ENCODE assay signal across 9 cellular contexts in genomic region chr4:16083217-16084191, GRCh38. TPM values are rescaled to one million over a fixed set of nuclear protein-coding genes. Genes with fewer than 3 reads are reported as not detected.
DNase-seq lines count a peak whose midpoint lies in the region; ATAC-seq and TF ChIP-seq lines count a peak whose summit lies in the region.
"Had no signal": no experiment of that assay in that cellular context is flagged by ENCODE, and none has a peak within 500 bp of the region (broad histone marks: within the 10 kb centered on the region; RNA-seq: fewer than 3 reads in every experiment).

TSS of gene PROM1 (minus strand) at chr4:16084023. CDS start at chr4:16075906, 8,117 bp downstream.

- H2AFZ ChIP-seq in osteoblast (ENCODE audit: low read length): no peak within 1 kb of the TSS

- H3K36me3 ChIP-seq in HAP-1 (replicated peaks) (no peaks in the 10 kb centered on the region), osteoblast (ENCODE audit: insufficient read depth, low read length) (no peaks in the 10 kb centered on the region)

- no peak within 1 kb of the TSS for H3K4me2 ChIP-seq in osteoblast (ENCODE audit: insufficient read depth, low read length)

- ATAC-seq in Right ventricle myocardium superior (ENCODE audit: poor library complexity) (peak; percentile 89), HG03135 (IDR thresholded peaks at IDR 0.05; ENCODE audit: unreplicated experiment) (no peak), GM18907 (IDR thresholded peaks at IDR 0.05; ENCODE audit: unreplicated experiment) (no peak)

- intact Hi-C loops in Right ventricle myocardium superior (cut with DNase I): no loop called here

- no peak for TF ChIP-seq CTCF in osteoblast (IDR thresholded peaks at IDR 0.05; ENCODE audit: extremely low read depth, low read depth, low read length)
- TF ChIP-seq CTCF in GM20000 (IDR thresholded peaks at IDR 0.05; ENCODE audit: extremely low read depth, missing control alignments): no peak

- H3K27ac ChIP-seq in osteoblast (ENCODE audit: low read depth, low read length): no peak within 1 kb of the TSS
- H3K27ac ChIP-seq: epithelial cell of prostate had no signal

- H3K9me3 ChIP-seq in HAP-1 (peaks cover 3% of the 10 kb centered on the region; the same call in 1 of the 2 replicates), osteoblast (ENCODE audit: low read depth, low read length) (no peaks in the 10 kb centered on the region)

- in situ Hi-C loops in HAP-1 (cut with MboI; ENCODE audit: low sequenced_read_pairs): no loop called here

- no peaks in the 10 kb centered on the region for H3K79me2 ChIP-seq in osteoblast (ENCODE audit: insufficient read depth, low read length)

- DNase-seq in HAP-1 (ENCODE audit: low spot score in 2 of 2) (peak in 1 of 2 experiments; percentile 47), SK-N-DZ (ENCODE audit: low spot score) (peak; percentile 52), Right ventricle myocardium superior (no peak), osteoblast (ENCODE audit: insufficient read length, low spot score, missing footprints) (peak; percentile 53), germinal center (ENCODE audit: low spot score) (no peak), GM20000 (ENCODE audit: low spot score) (no peak)

- H3K27me3 ChIP-seq in HAP-1 (ENCODE audit: low read depth) (peaks cover 64% of the 10 kb centered on the region), osteoblast (ENCODE audit: insufficient read depth, low read length) (peaks cover 69% of the 10 kb centered on the region)

- H4K20me1 ChIP-seq in osteoblast (ENCODE audit: insufficient read depth, low read length): no peaks in the 10 kb centered on the region

- H3K4me1 ChIP-seq in HAP-1: peaks cover 5% of the 10 kb centered on the region
- no peaks in the 10 kb centered on the region for H3K4me1 ChIP-seq in osteoblast (ENCODE audit: insufficient read depth, low read length)

- H3K4me3 ChIP-seq in HAP-1: peak within 1 kb of the TSS; percentile 30
- H3K4me3 ChIP-seq in osteoblast (ENCODE audit: insufficient read depth, low read length): no peak within 1 kb of the TSS

RNA-seq across cellular contexts. Expression of gene PROM1, which starts in this region (rescaled TPM):
- polyA plus RNA-seq in SK-N-DZ (2014; cell fraction: cytosol; rRNA removed): 22.5 and 25.8 TPM in 2 replicates
- polyA plus RNA-seq in SK-N-DZ (2014; cell fraction: nucleus; rRNA removed): 25.7 and 41.1 TPM in 2 replicates
- total RNA-seq in Right ventricle myocardium superior: 2.1 TPM
- not detected in 2 replicates for total RNA-seq in osteoblast

Comparison
In these comparisons a context has a peak if more than half of its experiments do, and no peak if none do; other contexts are left out.
1. Peak in DNase-seq in osteoblast; RNA of the gene not detected or under 1 TPM.